8 cellular contexts compared by ENCODE assay signal in the genomic region with DNA sequence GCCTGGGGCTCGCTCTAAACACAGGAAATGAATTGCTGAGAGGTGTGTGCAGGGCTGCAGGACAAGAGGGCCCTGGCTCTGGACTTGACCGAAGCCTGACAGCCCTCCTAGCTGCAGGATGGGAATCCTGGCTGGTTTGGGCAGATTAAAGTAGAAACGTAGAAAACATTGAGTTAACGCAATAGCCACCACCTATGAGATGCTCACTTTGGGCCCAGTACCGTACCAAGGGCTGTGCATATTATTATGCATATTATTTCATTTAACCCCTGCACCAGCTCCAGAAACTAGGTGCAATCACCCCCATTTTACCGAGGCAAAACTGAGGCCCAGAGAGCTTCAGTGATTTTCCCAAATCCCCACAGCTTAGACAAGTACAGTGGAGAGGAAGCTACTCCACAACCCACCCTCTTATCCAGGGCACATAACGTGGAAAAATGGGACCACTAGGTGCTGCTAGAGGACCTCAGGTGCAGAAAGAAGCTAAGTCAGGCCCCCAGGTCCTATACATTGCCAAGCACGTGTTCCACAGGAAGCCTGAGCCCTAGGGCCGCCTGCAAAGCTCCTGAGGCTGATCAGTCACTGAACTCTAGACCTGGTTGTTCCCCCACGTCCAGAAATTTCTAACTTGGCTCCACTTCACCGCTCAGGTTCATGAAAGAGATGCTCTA.
DNase-seq lines count a peak whose midpoint lies in the region; ATAC-seq and TF ChIP-seq lines count a peak whose summit lies in the region.

No MANE protein-coding gene starts in this region.

- H3K4me3 ChIP-seq in SJCRH30, result no peak overlapping the region

- H3K36me3 ChIP-seq in SJCRH30, result no peaks in the 10 kb centered on the region

- no peaks in the 10 kb centered on the region for H3K4me1 ChIP-seq in SJCRH30

- peak; percentile 89 for TF ChIP-seq RAD21 in Ishikawa (IDR thresholded peaks at IDR 0.05; ENCODE audit: low read depth)

- 0 out of 2 replicates have a peak, but pooled peaks cover 3% of the 10 kb centered on the region for H3K27me3 ChIP-seq in SJCRH30

- no peak for TF ChIP-seq EP300 in Ishikawa (IDR thresholded peaks at IDR 0.05; ENCODE audit: borderline replicate concordance)

- no peak overlapping the region for H3K27ac ChIP-seq in SJCRH30

- ATAC-seq in GM21576 (IDR thresholded peaks at IDR 0.05; ENCODE audit: unreplicated experiment), result no peak
- ATAC-seq in HG03039 (IDR thresholded peaks at IDR 0.05; ENCODE audit: unreplicated experiment), result no peak

- H3K9me3 ChIP-seq in SJCRH30 (replicated peaks), result no peaks in the 10 kb centered on the region

- DNase-seq in NCI-H2171 treated with DMSO at 0.1 percent for 48 hours (lab: John Stamatoyannopoulos, UW), result peak; percentile 42
- no peak for DNase-seq in NCI-H2171 (lab: John Stamatoyannopoulos, UW)
- peak; percentile 27 to 59 for DNase-seq in SJCRH30
- DNase-seq in glomerular visceral epithelial cell (ENCODE audit: extremely low spot score), result peak; percentile 31
- DNase-seq in GM19240 (ENCODE audit: insufficient read length, low spot score), result no peak

TF ChIP-seq in Ishikawa, 13 proteins besides CTCF, POLR2A, EP300 and RAD21:
- TF ChIP-seq FOXM1 (IDR thresholded peaks at IDR 0.05; ENCODE audit: borderline replicate concordance, low read depth), result no peak
- TF ChIP-seq ZBTB7A (IDR thresholded peaks at IDR 0.05; ENCODE audit: low read depth), result no peak
- TF ChIP-seq, protein P1, sequence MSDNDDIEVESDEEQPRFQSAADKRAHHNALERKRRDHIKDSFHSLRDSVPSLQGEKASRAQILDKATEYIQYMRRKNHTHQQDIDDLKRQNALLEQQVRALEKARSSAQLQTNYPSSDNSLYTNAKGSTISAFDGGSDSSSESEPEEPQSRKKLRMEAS (IDR thresholded peaks at IDR 0.05), result peak; percentile 74

Comparison
In these comparisons a context has a peak if more than half of its experiments do, and no peak if none do; other contexts are left out.
1. DNase-seq: peak in NCI-H2171 treated with DMSO at 0.1 percent for 48 hours (single experiment), SJCRH30 (2 of 2) and glomerular visceral epithelial cell (single experiment); none in NCI-H2171 (single experiment) and GM19240 (single experiment).